Comparison of ENCODE assay signal across 31 cellular contexts in the genomic region with DNA sequence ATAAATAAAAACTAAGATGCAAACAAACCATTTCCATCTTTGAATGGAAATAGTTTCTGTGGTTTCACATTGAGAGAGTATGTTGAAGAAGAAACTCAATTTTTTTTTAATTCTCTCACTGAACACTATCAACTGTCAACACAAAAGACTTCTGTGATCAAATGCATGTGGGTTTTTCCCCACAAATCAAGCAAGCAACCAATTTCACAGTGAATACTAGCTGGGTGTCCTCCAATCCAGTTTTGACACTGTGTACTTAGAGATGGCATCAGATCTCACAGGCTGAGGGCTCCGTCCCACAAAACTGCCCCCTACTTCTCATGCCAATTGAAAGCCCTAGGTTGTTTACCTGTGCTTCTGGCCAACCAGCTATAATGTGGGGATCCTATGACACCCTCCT. TPM values are rescaled to one million over a fixed set of nuclear protein-coding genes. Genes with fewer than 3 reads are reported as not detected.
DNase-seq lines count a peak whose midpoint lies in the region; ATAC-seq lines count a peak whose summit lies in the region.
"Had no signal": no experiment of that assay in that cellular context is flagged by ENCODE, and none has a peak within 500 bp of the region (broad histone marks: within the 10 kb centered on the region; RNA-seq: fewer than 3 reads in every experiment).

No MANE protein-coding gene starts in this region.

- peaks cover 32 to 89% (median 46%) of the 10 kb centered on the region in 3 donors for H3K36me3 Mint-ChIP-seq in CD8-positive, alpha-beta memory T cell
- peaks cover 21% of the 10 kb centered on the region for H3K36me3 Mint-ChIP-seq in T-helper 17 cell (ENCODE audit: low read depth)

- peak overlapping the region; percentile 11 to 94 (median 51) for H3K27ac Mint-ChIP-seq in CD8-positive, alpha-beta memory T cell
- H3K27ac Mint-ChIP-seq in T-helper 17 cell, result peak overlapping the region; percentile 62
- H3K27ac Mint-ChIP-seq: nephron had no signal

- POLR2A ChIA-PET in CD8-positive, alpha-beta memory T cell (lab: Charles Lee), result interaction anchor here (0.7 kb wide), 1 partner anchor 33 kb away, joined by 4 read pairs; no protein-coding TSS in a partner anchor

- no peaks in the 10 kb centered on the region for H3K27me3 Mint-ChIP-seq in CD8-positive, alpha-beta memory T cell
- H3K27me3 Mint-ChIP-seq in T-helper 17 cell, result no peaks in the 10 kb centered on the region

- H3K27ac ChIP-seq in CD8-positive, alpha-beta memory T cell (ENCODE audit: low read depth, low read length), result no peak overlapping the region
- H3K27ac ChIP-seq: breast epithelium, colonic mucosa, parathyroid adenoma, right atrium auricular region, tibial artery had no signal

- no peak for ATAC-seq in T-helper 17 cell
- ATAC-seq: activated CD4-positive, CD25-positive, alpha-beta regulatory T cell treated with anti-CD3 and anti-CD28 coated beads, Interleukin-2, amount 50 U/mL, for 24 hours; esophagus mucosa; left ventricle myocardium superior; Panc1 had no signal

- no peaks in the 10 kb centered on the region for H3K27me3 ChIP-seq in CD8-positive, alpha-beta memory T cell (ENCODE audit: insufficient read depth, low read length, poor library complexity, severe bottlenecking)
- H3K27me3 ChIP-seq in HAP-1 (ENCODE audit: low read depth), result no peaks in the 10 kb centered on the region
- H3K27me3 ChIP-seq: breast epithelium, colonic mucosa, right atrium auricular region, tibial artery had no signal

- H3K36me3 ChIP-seq in CD8-positive, alpha-beta memory T cell (ENCODE audit: insufficient read depth, low read length), result peaks cover 14% of the 10 kb centered on the region
- no peaks in the 10 kb centered on the region; the same call in none of the 2 replicates for H3K36me3 ChIP-seq in HAP-1 (replicated peaks)
- H3K36me3 ChIP-seq: breast epithelium, colonic mucosa, tibial artery had no signal

- DNase-seq in CD8-positive, alpha-beta memory T cell, result no peak
- DNase-seq in T-helper 17 cell (no peak), foreskin melanocyte (peak; percentile 34), HAP-1 (ENCODE audit: low spot score in 2 of 2) (no peak), NCI-H2107 treated with DMSO at 0.1 percent for 48 hours (lab: John Stamatoyannopoulos, UW; ENCODE audit: unreplicated experiment) (no peak)
- DNase-seq in stimulated activated CD4-positive, alpha-beta T cell treated with anti-CD3 and anti-CD28 coated beads, Interleukin-4, amount 100 ng/mL, for 4 hours, result no peak
- DNase-seq: activated CD8-positive, alpha-beta memory T cell treated with anti-CD3 and anti-CD28 coated beads, Interleukin-2, amount 50 U/mL, for 4 hours; activated gamma-delta T cell treated with Interleukin-2 at 50 U/mL for 16 hours; amniotic stem cell; colonic mucosa; DMS 273 treated with DMSO at 0.1 percent for 48 hours; HCEC 1CT; hippocampal formation; Karpas-422; left ventricle myocardium superior; MV-4-11; NCI-H510A treated with DMSO at 0.1 percent for 48 hours; SHP77 treated with DMSO at 0.1 percent for 48 hours; stimulated activated CD4-positive, alpha-beta T cell treated with anti-CD3 and anti-CD28 coated beads, Interleukin-4, amount 100 ng/mL, for 1 hour; stimulated activated naive CD4-positive, alpha-beta T cell treated with Interleukin-2 at 50 U/mL for 16 hours; SW 1271; tibial artery had no signal

- peaks cover 0 to 6% (median 0%) of the 10 kb centered on the region in 5 donors for H3K9me3 Mint-ChIP-seq in CD8-positive, alpha-beta memory T cell

- H3K4me3 Mint-ChIP-seq in CD8-positive, alpha-beta memory T cell, result peak overlapping the region in 3 of 7 donors; percentile 3 to 32 (median 20)
- H3K4me3 Mint-ChIP-seq in T-helper 17 cell, result no peak overlapping the region
- H3K4me3 Mint-ChIP-seq: CD14-positive monocyte, nephron had no signal

- no peaks in the 10 kb centered on the region for H3K4me1 ChIP-seq in CD8-positive, alpha-beta memory T cell (ENCODE audit: insufficient read depth, low read length)
- H3K4me1 ChIP-seq in HAP-1, result peaks cover 6% of the 10 kb centered on the region
- H3K4me1 ChIP-seq: breast epithelium, colonic mucosa, parathyroid adenoma, right atrium auricular region, tibial artery had no signal

- CTCF ChIA-PET in CD8-positive, alpha-beta memory T cell (lab: Charles Lee), result no interaction called here

- no peaks in the 10 kb centered on the region for H3K9me3 ChIP-seq in CD8-positive, alpha-beta memory T cell (ENCODE audit: low read length)
- H3K9me3 ChIP-seq in T-helper 17 cell (ENCODE audit: control insufficient read depth, low read length, poor library complexity, severe bottlenecking) (no peaks in the 10 kb centered on the region), HAP-1 (no peaks in the 10 kb centered on the region)
- H3K9me3 ChIP-seq: breast epithelium, colonic mucosa, right atrium auricular region, tibial artery had no signal

- peaks cover 65 to 82% (median 77%) of the 10 kb centered on the region in 3 donors for H3K4me1 Mint-ChIP-seq in CD8-positive, alpha-beta memory T cell
- peaks cover 30% of the 10 kb centered on the region for H3K4me1 Mint-ChIP-seq in T-helper 17 cell

- H3K4me3 ChIP-seq in CD8-positive, alpha-beta memory T cell (ENCODE audit: low read length), result no peak overlapping the region
- H3K4me3 ChIP-seq in GM08714 (ENCODE audit: low read length) (peak overlapping the region; percentile 16; the same call in 1 of the 2 replicates), HAP-1 (no peak overlapping the region)
- H3K4me3 ChIP-seq: breast epithelium, colonic mucosa, right atrium auricular region, tibial artery had no signal

- in situ Hi-C loops in HAP-1 (cut with MboI; ENCODE audit: low sequenced_read_pairs), result no loop called here

RNA-seq across cellular contexts. Expression of a gene that starts 34.5 kb away (rescaled TPM):
- 100 to 1,000 TPM; 128 to 132 TPM for total RNA-seq in CD8-positive, alpha-beta memory T cell
- 261 TPM for polyA plus RNA-seq in CD8-positive, alpha-beta memory T cell
- total RNA-seq in T-helper 17 cell, result 10 to 100 TPM; 52.8 to 69.8 TPM
